In the genomic region with DNA sequence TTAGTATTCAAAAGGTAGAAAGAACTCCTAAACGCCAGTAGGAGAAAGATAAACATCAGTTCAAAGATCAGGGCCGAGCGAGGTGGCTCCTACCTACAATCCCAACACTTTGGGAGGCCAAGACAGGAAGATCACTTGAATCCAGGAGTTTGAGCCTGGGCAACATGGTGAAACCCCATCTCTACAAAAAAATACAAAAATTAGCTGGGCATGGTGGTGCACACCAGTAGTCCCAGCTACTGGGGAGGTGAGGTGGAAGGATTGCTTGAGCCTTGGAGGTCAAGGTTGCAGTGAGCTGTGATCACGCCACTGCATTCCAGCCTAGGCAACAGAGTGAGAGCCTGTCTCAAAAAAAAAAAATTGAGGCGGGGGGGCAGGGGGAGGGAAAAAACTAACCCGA, we compare ENCODE assay signal across 29 cellular contexts.
"Had no signal": no experiment of that assay in that cellular context is flagged by ENCODE, and none has a peak within 500 bp of the region (broad histone marks: within the 10 kb centered on the region; RNA-seq: fewer than 3 reads in every experiment).

No MANE protein-coding gene starts in this region.

- H3K9me3 Mint-ChIP-seq: stimulated activated effector memory CD8-positive, alpha-beta T cell treated with anti-CD3 and anti-CD28 coated beads, Interleukin-12 subunit alpha, Interleukin-12 subunit beta, amount 100 ng/mL, for 72 hours; stimulated activated memory B cell treated with anti-CD40 and anti-IgM and Interleukin-4, amounts not matched to agents 10 μg/mL and 1 μg/mL and 100 μg/mL, for 72 hours; stimulated activated naive B cell treated with anti-CD40 and anti-IgM and Interleukin-4, amounts not matched to agents 10 μg/mL and 1 μg/mL and 100 μg/mL, for 72 hours; stimulated activated naive CD8-positive, alpha-beta T cell treated with anti-CD3 and anti-CD28 coated beads, Interleukin-15, amount 100 ng/mL, for 72 hours; stimulated activated naive CD8-positive, alpha-beta T cell treated with anti-CD3 and anti-CD28 coated beads, Interleukin-15, Interleukin-2, amounts not matched to agents 100 ng/mL and 50 ng/mL, for 24 hours; type B pancreatic cell had no signal

- H3K36me3 Mint-ChIP-seq: stimulated activated effector memory CD8-positive, alpha-beta T cell treated with anti-CD3 and anti-CD28 coated beads, Interleukin-12 subunit alpha, Interleukin-12 subunit beta, amount 100 ng/mL, for 72 hours; stimulated activated memory B cell treated with anti-CD40 and anti-IgM and Interleukin-4, amounts not matched to agents 10 μg/mL and 1 μg/mL and 100 μg/mL, for 72 hours; stimulated activated naive B cell treated with anti-CD40 and anti-IgM and Interleukin-4, amounts not matched to agents 10 μg/mL and 1 μg/mL and 100 μg/mL, for 72 hours had no signal

- H3K27me3 ChIP-seq: stomach, suprapubic skin, testis, thyroid gland, tibial artery, tibial nerve, transverse colon, upper lobe of left lung, upper lobe of right lung, uterus, vagina had no signal

- H3K27me3 Mint-ChIP-seq: stimulated activated memory B cell treated with anti-CD40 and anti-IgM and Interleukin-4, amounts not matched to agents 10 μg/mL and 1 μg/mL and 100 μg/mL, for 72 hours; stimulated activated naive B cell treated with anti-CD40 and anti-IgM and Interleukin-4, amounts not matched to agents 10 μg/mL and 1 μg/mL and 100 μg/mL, for 72 hours; stimulated activated naive CD8-positive, alpha-beta T cell treated with anti-CD3 and anti-CD28 coated beads, Interleukin-15, amount 100 ng/mL, for 72 hours; stimulated activated naive CD8-positive, alpha-beta T cell treated with anti-CD3 and anti-CD28 coated beads, Interleukin-15, Interleukin-2, amounts not matched to agents 100 ng/mL and 50 ng/mL, for 24 hours; type B pancreatic cell had no signal

- ATAC-seq: stimulated activated effector memory CD8-positive, alpha-beta T cell treated with anti-CD3 and anti-CD28 coated beads, Interleukin-12 subunit alpha, Interleukin-12 subunit beta, amount 100 ng/mL, for 72 hours; stimulated activated memory B cell treated with anti-CD40 and anti-IgM and Interleukin-4, amounts not matched to agents 10 μg/mL and 1 μg/mL and 100 μg/mL, for 72 hours; stimulated activated naive B cell treated with anti-CD40 and anti-IgM and Interleukin-4, amounts not matched to agents 10 μg/mL and 1 μg/mL and 100 μg/mL, for 72 hours; stimulated activated naive CD8-positive, alpha-beta T cell treated with anti-CD3 and anti-CD28 coated beads, Interleukin-15, amount 100 ng/mL, for 72 hours; stimulated activated naive CD8-positive, alpha-beta T cell treated with anti-CD3 and anti-CD28 coated beads, Interleukin-15, Interleukin-2, amounts not matched to agents 100 U/mL and 50 U/mL, for 24 hours; upper lobe of right lung had no signal

- DNase-seq: stimulated activated CD4-positive, alpha-beta T cell treated with anti-CD3 and anti-CD28 coated beads, Interleukin-2, amount 100 ng/mL, for 48 hours; stimulated activated CD4-positive, alpha-beta T cell treated with anti-CD3 and anti-CD28 coated beads, Interleukin-4, amount 100 ng/mL, for 1 hour; stimulated activated CD4-positive, alpha-beta T cell treated with anti-CD3 and anti-CD28 coated beads, Interleukin-4, amount 100 ng/mL, for 24 hours; stimulated activated CD4-positive, alpha-beta T cell treated with anti-CD3 and anti-CD28 coated beads, Interleukin-4, amount 100 ng/mL, for 4 hours; stimulated activated CD8-positive, alpha-beta memory T cell treated with anti-CD3 and anti-CD28 coated beads, Interleukin-4, amount 100 ng/mL, for 48 hours; stimulated activated naive B cell treated with anti-CD40 and anti-IgM and Interleukin-4, amounts not matched to agents 10 μg/mL and 1 μg/mL and 100 μg/mL, for 72 hours; stimulated activated naive CD4-positive, alpha-beta T cell; stimulated activated naive CD4-positive, alpha-beta T cell treated with Interleukin-2 at 50 U/mL for 16 hours; stimulated activated naive CD8-positive, alpha-beta T cell treated with anti-CD3 and anti-CD28 coated beads, Interleukin-15, amount 100 ng/mL, for 72 hours; stimulated activated naive CD8-positive, alpha-beta T cell treated with anti-CD3 and anti-CD28 coated beads, Interleukin-15, Interleukin-2, amounts not matched to agents 100 U/mL and 50 U/mL, for 24 hours; stomach; substantia nigra; testis; thyroid gland; tibial artery; transverse colon; trophoblast cell; upper lobe of left lung; upper lobe of right lung; uterus had no signal

- H3K27ac Mint-ChIP-seq: stimulated activated effector memory CD8-positive, alpha-beta T cell treated with anti-CD3 and anti-CD28 coated beads, Interleukin-12 subunit alpha, Interleukin-12 subunit beta, amount 100 ng/mL, for 72 hours; stimulated activated memory B cell treated with anti-CD40 and anti-IgM and Interleukin-4, amounts not matched to agents 10 μg/mL and 1 μg/mL and 100 μg/mL, for 72 hours; stimulated activated naive B cell treated with anti-CD40 and anti-IgM and Interleukin-4, amounts not matched to agents 10 μg/mL and 1 μg/mL and 100 μg/mL, for 72 hours; stimulated activated naive CD8-positive, alpha-beta T cell treated with anti-CD3 and anti-CD28 coated beads, Interleukin-15, amount 100 ng/mL, for 72 hours; stimulated activated naive CD8-positive, alpha-beta T cell treated with anti-CD3 and anti-CD28 coated beads, Interleukin-15, Interleukin-2, amounts not matched to agents 100 ng/mL and 50 ng/mL, for 24 hours; type B pancreatic cell had no signal

- FAIRE-seq: urothelium cell line had no signal

- H3K4me3 Mint-ChIP-seq: stimulated activated effector memory CD8-positive, alpha-beta T cell treated with anti-CD3 and anti-CD28 coated beads, Interleukin-12 subunit alpha, Interleukin-12 subunit beta, amount 100 ng/mL, for 72 hours; stimulated activated memory B cell treated with anti-CD40 and anti-IgM and Interleukin-4, amounts not matched to agents 10 μg/mL and 1 μg/mL and 100 μg/mL, for 72 hours; stimulated activated naive B cell treated with anti-CD40 and anti-IgM and Interleukin-4, amounts not matched to agents 10 μg/mL and 1 μg/mL and 100 μg/mL, for 72 hours; stimulated activated naive CD8-positive, alpha-beta T cell treated with anti-CD3 and anti-CD28 coated beads, Interleukin-15, amount 100 ng/mL, for 72 hours; stimulated activated naive CD8-positive, alpha-beta T cell treated with anti-CD3 and anti-CD28 coated beads, Interleukin-15, Interleukin-2, amounts not matched to agents 100 ng/mL and 50 ng/mL, for 24 hours; type B pancreatic cell had no signal

- H3K4me1 Mint-ChIP-seq: stimulated activated effector memory CD8-positive, alpha-beta T cell treated with anti-CD3 and anti-CD28 coated beads, Interleukin-12 subunit alpha, Interleukin-12 subunit beta, amount 100 ng/mL, for 72 hours; stimulated activated memory B cell treated with anti-CD40 and anti-IgM and Interleukin-4, amounts not matched to agents 10 μg/mL and 1 μg/mL and 100 μg/mL, for 72 hours; stimulated activated naive B cell treated with anti-CD40 and anti-IgM and Interleukin-4, amounts not matched to agents 10 μg/mL and 1 μg/mL and 100 μg/mL, for 72 hours; stimulated activated naive CD8-positive, alpha-beta T cell treated with anti-CD3 and anti-CD28 coated beads, Interleukin-15, amount 100 ng/mL, for 72 hours had no signal

- H3K36me3 ChIP-seq: stomach, suprapubic skin, thoracic aorta, thyroid gland, tibial artery, tibial nerve, transverse colon, upper lobe of left lung, upper lobe of right lung, uterus, vagina had no signal

- H3K27ac ChIP-seq: stomach, suprapubic skin, testis, thoracic aorta, thyroid gland, tibial artery, tibial nerve, transverse colon, upper lobe of left lung, upper lobe of right lung, uterus, vagina had no signal

- H3K4me3 ChIP-seq: stomach, suprapubic skin, testis, thoracic aorta, thyroid gland, tibial artery, tibial nerve, transverse colon, upper lobe of left lung, upper lobe of right lung, uterus, vagina had no signal

- H3K4me1 ChIP-seq: suprapubic skin, testis, thyroid gland, tibial artery, upper lobe of right lung, uterus, vagina had no signal

- H3K9me3 ChIP-seq: stomach, suprapubic skin, testis, thoracic aorta, thyroid gland, tibial artery, tibial nerve, transverse colon, upper lobe of left lung, upper lobe of right lung, uterus, vagina had no signal
